Comparison of ENCODE assay signal across 1 cellular context in the genomic region with DNA sequence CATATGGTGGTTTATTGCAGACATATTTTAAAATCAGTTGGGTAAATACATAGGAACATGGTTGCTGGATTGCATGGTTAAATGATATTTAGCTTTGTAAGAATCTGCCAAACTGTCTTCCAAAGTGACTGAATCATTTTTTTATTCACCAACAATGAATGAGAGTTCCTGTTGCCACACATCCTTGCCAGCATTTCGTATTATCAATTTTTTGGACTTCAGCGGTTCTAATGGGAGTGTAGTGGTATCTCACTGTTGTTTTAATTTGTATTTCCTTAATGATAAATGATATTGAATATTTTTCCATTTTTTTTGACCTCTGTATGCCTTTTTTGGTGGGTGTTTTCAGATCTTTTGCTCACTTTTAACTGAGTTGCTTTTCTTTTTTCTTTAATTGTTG.
TF ChIP-seq lines count a peak whose summit lies in the region.

No MANE protein-coding gene starts in this region.

TF ChIP-seq in HCT116, 20 proteins besides CTCF, POLR2A, EP300 and RAD21 (continued from another document):
- TF ChIP-seq, protein P1, sequence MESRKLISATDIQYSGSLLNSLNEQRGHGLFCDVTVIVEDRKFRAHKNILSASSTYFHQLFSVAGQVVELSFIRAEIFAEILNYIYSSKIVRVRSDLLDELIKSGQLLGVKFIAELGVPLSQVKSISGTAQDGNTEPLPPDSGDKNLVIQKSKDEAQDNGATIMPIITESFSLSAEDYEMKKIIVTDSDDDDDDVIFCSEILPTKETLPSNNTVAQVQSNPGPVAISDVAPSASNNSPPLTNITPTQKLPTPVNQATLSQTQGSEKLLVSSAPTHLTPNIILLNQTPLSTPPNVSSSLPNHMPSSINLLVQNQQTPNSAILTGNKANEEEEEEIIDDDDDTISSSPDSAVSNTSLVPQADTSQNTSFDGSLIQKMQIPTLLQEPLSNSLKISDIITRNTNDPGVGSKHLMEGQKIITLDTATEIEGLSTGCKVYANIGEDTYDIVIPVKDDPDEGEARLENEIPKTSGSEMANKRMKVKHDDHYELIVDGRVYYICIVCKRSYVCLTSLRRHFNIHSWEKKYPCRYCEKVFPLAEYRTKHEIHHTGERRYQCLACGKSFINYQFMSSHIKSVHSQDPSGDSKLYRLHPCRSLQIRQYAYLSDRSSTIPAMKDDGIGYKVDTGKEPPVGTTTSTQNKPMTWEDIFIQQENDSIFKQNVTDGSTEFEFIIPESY (IDR thresholded peaks at IDR 0.05; ENCODE audit: extremely low read depth, insufficient replicate concordance, low read length), result no peak
- no peak for TF ChIP-seq EZH2 (IDR thresholded peaks at IDR 0.05)
- TF ChIP-seq FOSL1 (IDR thresholded peaks at IDR 0.05; ENCODE audit: low read depth), result no peak
- TF ChIP-seq SP1 (IDR thresholded peaks at IDR 0.05; ENCODE audit: low read depth), result no peak
- no peak for TF ChIP-seq JUND (IDR thresholded peaks at IDR 0.05)
- no peak for TF ChIP-seq ZNF274 (IDR thresholded peaks at IDR 0.05; ENCODE audit: low read depth, low read length)
- TF ChIP-seq, protein P2, sequence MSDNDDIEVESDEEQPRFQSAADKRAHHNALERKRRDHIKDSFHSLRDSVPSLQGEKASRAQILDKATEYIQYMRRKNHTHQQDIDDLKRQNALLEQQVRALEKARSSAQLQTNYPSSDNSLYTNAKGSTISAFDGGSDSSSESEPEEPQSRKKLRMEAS (IDR thresholded peaks at IDR 0.05), result no peak
- TF ChIP-seq YY1 (IDR thresholded peaks at IDR 0.05; ENCODE audit: extremely low read depth, insufficient replicate concordance, low read depth, low read length), result no peak
- no peak for TF ChIP-seq POLR2AphosphoS5 (IDR thresholded peaks at IDR 0.05; ENCODE audit: low read depth, low read length)
- TF ChIP-seq, protein P3, sequence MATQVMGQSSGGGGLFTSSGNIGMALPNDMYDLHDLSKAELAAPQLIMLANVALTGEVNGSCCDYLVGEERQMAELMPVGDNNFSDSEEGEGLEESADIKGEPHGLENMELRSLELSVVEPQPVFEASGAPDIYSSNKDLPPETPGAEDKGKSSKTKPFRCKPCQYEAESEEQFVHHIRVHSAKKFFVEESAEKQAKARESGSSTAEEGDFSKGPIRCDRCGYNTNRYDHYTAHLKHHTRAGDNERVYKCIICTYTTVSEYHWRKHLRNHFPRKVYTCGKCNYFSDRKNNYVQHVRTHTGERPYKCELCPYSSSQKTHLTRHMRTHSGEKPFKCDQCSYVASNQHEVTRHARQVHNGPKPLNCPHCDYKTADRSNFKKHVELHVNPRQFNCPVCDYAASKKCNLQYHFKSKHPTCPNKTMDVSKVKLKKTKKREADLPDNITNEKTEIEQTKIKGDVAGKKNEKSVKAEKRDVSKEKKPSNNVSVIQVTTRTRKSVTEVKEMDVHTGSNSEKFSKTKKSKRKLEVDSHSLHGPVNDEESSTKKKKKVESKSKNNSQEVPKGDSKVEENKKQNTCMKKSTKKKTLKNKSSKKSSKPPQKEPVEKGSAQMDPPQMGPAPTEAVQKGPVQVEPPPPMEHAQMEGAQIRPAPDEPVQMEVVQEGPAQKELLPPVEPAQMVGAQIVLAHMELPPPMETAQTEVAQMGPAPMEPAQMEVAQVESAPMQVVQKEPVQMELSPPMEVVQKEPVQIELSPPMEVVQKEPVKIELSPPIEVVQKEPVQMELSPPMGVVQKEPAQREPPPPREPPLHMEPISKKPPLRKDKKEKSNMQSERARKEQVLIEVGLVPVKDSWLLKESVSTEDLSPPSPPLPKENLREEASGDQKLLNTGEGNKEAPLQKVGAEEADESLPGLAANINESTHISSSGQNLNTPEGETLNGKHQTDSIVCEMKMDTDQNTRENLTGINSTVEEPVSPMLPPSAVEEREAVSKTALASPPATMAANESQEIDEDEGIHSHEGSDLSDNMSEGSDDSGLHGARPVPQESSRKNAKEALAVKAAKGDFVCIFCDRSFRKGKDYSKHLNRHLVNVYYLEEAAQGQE (IDR thresholded peaks at IDR 0.05; ENCODE audit: low read depth), result no peak
- no peak for TF ChIP-seq ELF1 (IDR thresholded peaks at IDR 0.05; ENCODE audit: borderline replicate concordance, low read depth)
- TF ChIP-seq CEBPB (IDR thresholded peaks at IDR 0.05; ENCODE audit: low read depth), result no peak
